In the genomic region with DNA sequence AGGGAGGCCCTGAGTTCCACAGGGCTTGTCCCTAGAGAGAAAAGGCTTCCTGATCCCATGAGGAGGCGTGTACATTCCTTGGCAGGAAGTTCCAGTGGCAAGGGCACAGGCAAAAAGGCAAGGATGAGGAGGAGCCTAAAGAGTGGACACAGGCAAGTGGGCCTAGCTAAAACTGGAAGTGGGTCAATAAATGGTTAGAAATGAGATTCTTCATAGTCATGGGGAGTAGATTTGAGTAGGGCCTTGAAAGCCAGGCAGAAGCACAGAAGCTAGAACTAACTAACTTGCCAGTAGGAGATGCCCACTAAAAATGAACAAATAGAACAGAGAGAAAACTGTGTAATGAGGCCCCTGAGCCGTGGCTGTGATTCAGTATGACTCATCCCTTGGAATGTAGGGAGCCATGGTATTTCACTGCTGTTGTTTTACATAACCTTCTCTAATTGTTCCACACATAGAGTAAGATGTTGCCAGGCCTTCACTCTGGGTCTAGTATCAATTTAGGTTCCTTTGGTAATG, we compare ENCODE assay signal across 8 cellular contexts. TPM values are rescaled to one million over a fixed set of nuclear protein-coding genes. Genes with fewer than 3 reads are reported as not detected.
DNase-seq lines count a peak whose midpoint lies in the region; ATAC-seq and TF ChIP-seq lines count a peak whose summit lies in the region.

No MANE protein-coding gene starts in this region.

- H3K4me3 ChIP-seq in HUES48 (ENCODE audit: low read depth, low read length) (no peak overlapping the region), brain microvascular endothelial cell (ENCODE audit: low read depth, low read length) (no peak overlapping the region)

- H3K9me3 Mint-ChIP-seq in activated T-cell treated with anti-CD3 and anti-CD28 coated beads, Interleukin-2, amount 50 U/mL, for 4 hours = no peaks in the 10 kb centered on the region

- no peak for TF ChIP-seq CTCF in brain microvascular endothelial cell (IDR thresholded peaks at IDR 0.05; ENCODE audit: low read depth, low read length, missing control alignments)

- H3K9ac ChIP-seq in HUES48 (ENCODE audit: low read depth, low read length) = no peak overlapping the region

- in situ Hi-C loops in brain microvascular endothelial cell (cut with HindIII; ENCODE audit: low pct_ligation_motif_present, low sequenced_read_pairs) = no loop called here

- peaks cover 13% of the 10 kb centered on the region for H3K36me3 ChIP-seq in HUES48 (ENCODE audit: control insufficient read depth, insufficient read depth, low read length)
- H3K36me3 ChIP-seq in brain microvascular endothelial cell (replicated peaks) = no peaks in the 10 kb centered on the region

- no peak overlapping the region for H3K4me3 Mint-ChIP-seq in activated T-cell treated with anti-CD3 and anti-CD28 coated beads, Interleukin-2, amount 50 U/mL, for 4 hours

- H3K36me3 Mint-ChIP-seq in activated T-cell treated with anti-CD3 and anti-CD28 coated beads, Interleukin-2, amount 50 U/mL, for 4 hours (ENCODE audit: insufficient read depth) = no peaks in the 10 kb centered on the region

- H3K27ac ChIP-seq in HUES48 (ENCODE audit: low read depth, low read length) = peak overlapping the region; percentile 44
- H3K27ac ChIP-seq in brain microvascular endothelial cell = peak overlapping the region; percentile 71
- peak overlapping the region; percentile 85 for H3K27ac ChIP-seq in temporal lobe (ENCODE audit: low read depth, low read length)

- no peaks in the 10 kb centered on the region for H3K27me3 Mint-ChIP-seq in activated T-cell treated with anti-CD3 and anti-CD28 coated beads, Interleukin-2, amount 50 U/mL, for 4 hours (ENCODE audit: low read depth)

- H3K27me3 ChIP-seq in HUES48 (ENCODE audit: control insufficient read depth, insufficient read depth, low read length) = no peaks in the 10 kb centered on the region
- H3K27me3 ChIP-seq in brain microvascular endothelial cell (replicated peaks) = no peaks in the 10 kb centered on the region

- no peak for ATAC-seq in activated T-cell treated with anti-CD3 and anti-CD28 coated beads, Interleukin-2, amount 50 U/mL, for 4 hours

- peak; percentile 91 for DNase-seq in brain microvascular endothelial cell
- DNase-seq in iris pigment epithelial cell (ENCODE audit: low read depth) = peak; percentile 93
- DNase-seq in activated T-cell treated with anti-CD3 and anti-CD28 coated beads, Interleukin-2, amount 50 U/mL, for 4 hours = no peak
- DNase-seq in DMS114 treated with DMSO at 0.1 percent for 48 hours (lab: John Stamatoyannopoulos, UW; ENCODE audit: unreplicated experiment) = no peak
- DNase-seq in NCI-H146 (lab: John Stamatoyannopoulos, UW) = no peak
- no peak for DNase-seq in UCSD-AML1 (lab: John Stamatoyannopoulos, UW; ENCODE audit: unreplicated experiment)

- no peaks in the 10 kb centered on the region for H3K9me3 ChIP-seq in HUES48 (ENCODE audit: control insufficient read depth, insufficient read depth, low read length)

- no peaks in the 10 kb centered on the region for H3K4me1 Mint-ChIP-seq in activated T-cell treated with anti-CD3 and anti-CD28 coated beads, Interleukin-2, amount 50 U/mL, for 4 hours (ENCODE audit: low read depth)

- H3K4me1 ChIP-seq in HUES48 (ENCODE audit: control insufficient read depth, insufficient read depth, low read length) = peaks cover 9% of the 10 kb centered on the region; the same call in 1 of the 2 replicates

RNA-seq across cellular contexts. Expression of gene MANF, which starts 44.7 kb away (rescaled TPM):
- 16.5 TPM for total RNA-seq in temporal lobe
- total RNA-seq in activated T-cell treated with anti-CD3 and anti-CD28 coated beads, Interleukin-2, amount 50 U/mL, for 4 hours = 100 to 1,000 TPM; 226 to 237 (median 236) TPM

RNA-seq across cellular contexts. Expression of gene RBM15B, which starts 50.7 kb away (rescaled TPM):
- 24.8 TPM for total RNA-seq in temporal lobe
- total RNA-seq in activated T-cell treated with anti-CD3 and anti-CD28 coated beads, Interleukin-2, amount 50 U/mL, for 4 hours = 10 to 100 TPM; 42.1 to 43.4 (median 42.3) TPM

Comparison
In these comparisons a context has a peak if more than half of its experiments do, and no peak if none do; other contexts are left out.
1. DNase-seq: peak in brain microvascular endothelial cell (single experiment) and iris pigment epithelial cell (single experiment); none in activated T-cell treated with anti-CD3 and anti-CD28 coated beads, Interleukin-2, amount 50 U/mL, for 4 hours (single experiment), DMS114 treated with DMSO at 0.1 percent for 48 hours (single experiment), NCI-H146 (single experiment) and UCSD-AML1 (single experiment).
2. RNA of gene MANF, which starts 44.7 kb away (total RNA-seq): 226 to 237 TPM in activated T-cell treated with anti-CD3 and anti-CD28 coated beads, Interleukin-2, amount 50 U/mL, for 4 hours; 16.5 TPM in temporal lobe (single experiment); every median in the first group is over 10 times any median in the second.
3. Peak in every context shown above with its lines, with median percentiles within 50 percentile points of each other: H3K27ac ChIP-seq.